ENCODE assay signal across 8 cellular contexts in genomic region chr9:91727316-91727861, GRCh38.
DNase-seq lines count a peak whose midpoint lies in the region; ATAC-seq, FAIRE-seq and TF ChIP-seq lines count a peak whose summit lies in the region.

No MANE protein-coding gene starts in this region.

- no peaks in the 10 kb centered on the region for H3K27me3 ChIP-seq in pancreas

- H3K9me3 ChIP-seq in pancreas, result no peaks in the 10 kb centered on the region

- H3K36me3 ChIP-seq in pancreas, result no peaks in the 10 kb centered on the region

- no peak overlapping the region for H3K27ac ChIP-seq in pancreas

- DNase-seq in D721Med (ENCODE audit: insufficient read length, low spot score) (peak; percentile 87), GM20000 (ENCODE audit: low spot score) (peak; percentile 84), NB4 (ENCODE audit: low read depth) (peak; percentile 53), foreskin melanocyte (peak; percentile 14), pancreas (peak in 2 of 6 donors; percentile 15 to 49)
- peak; percentile 31 for DNase-seq in activated CD4-positive, alpha-beta T cell treated with anti-CD3 and anti-CD28 coated beads, Interleukin-2, amount 50 U/mL, for 48 hours

- ATAC-seq in pancreas (peak; percentile 82 to 98 (median 90)), HG02759 (IDR thresholded peaks at IDR 0.05; ENCODE audit: unreplicated experiment) (no peak), GM19324 (IDR thresholded peaks at IDR 0.05; ENCODE audit: low FRiP score, unreplicated experiment) (no peak)

- intact Hi-C loops in pancreas (cut with DNase I), result loop anchor here in 1 of 3 donors (10.0 kb wide), 1 partner anchor 813 kb away; no protein-coding TSS in a partner anchor

- no peaks in the 10 kb centered on the region for H3K4me1 ChIP-seq in pancreas

- H3K4me3 ChIP-seq in NB4 (ENCODE audit: low read depth, low read length) (no peak overlapping the region), pancreas (no peak overlapping the region)

- no peak for FAIRE-seq in D721Med (lab: Jason Lieb, UNC)
- no peak for FAIRE-seq in pancreas (lab: Jason Lieb, UNC)

- WGBS in pancreas, 2 donors, result 24 to 27% methylated on average over 7 of the region's 7 CpGs

- TF ChIP-seq CTCF in D721Med (IDR thresholded peaks at IDR 0.05; ENCODE audit: insufficient read depth, missing control alignments), result peak; percentile 54
- TF ChIP-seq CTCF in GM20000 (IDR thresholded peaks at IDR 0.05; ENCODE audit: extremely low read depth, missing control alignments), result peak; percentile 40
- TF ChIP-seq CTCF in NB4 (IDR thresholded peaks at IDR 0.05; ENCODE audit: low read depth, low read length), result peak; percentile 46
- TF ChIP-seq CTCF in pancreas (IDR thresholded peaks at IDR 0.05), result peak; percentile 63 to 76 (median 66)

- no peak for TF ChIP-seq POLR2A in NB4 (IDR thresholded peaks at IDR 0.05; ENCODE audit: extremely low read depth, insufficient read length)

Comparison
In these comparisons a context has a peak if more than half of its experiments do, and no peak if none do; other contexts are left out.
1. ATAC-seq: peak in pancreas (4 of 4); none in HG02759 (single experiment) and GM19324 (single experiment).
2. Peak in every context shown above with its lines, with median percentiles within 50 percentile points of each other: CTCF ChIP-seq.